Comparison of ENCODE assay signal across 8 cellular contexts in genomic region chr19:40614595-40615411, GRCh38. TPM values are rescaled to one million over a fixed set of nuclear protein-coding genes. Genes with fewer than 3 reads are reported as not detected.
DNase-seq lines count a peak whose midpoint lies in the region; ATAC-seq and TF ChIP-seq lines count a peak whose summit lies in the region.

No MANE protein-coding gene starts in this region.

- peaks cover 16% of the 10 kb centered on the region for H3K27me3 Mint-ChIP-seq in endothelial cell (ENCODE audit: unreplicated experiment)

- H3K9ac ChIP-seq in ES-I3 (ENCODE audit: low read depth, low read length) (peak overlapping the region; percentile 84), mucosa of rectum (ENCODE audit: low read depth in 1 of 2, low read length in 2 of 2) (peak overlapping the region; percentile 91 to 92)

- peaks cover 2% of the 10 kb centered on the region; the same call in 1 of the 2 replicates for H3K36me3 ChIP-seq in ES-I3 (ENCODE audit: insufficient read depth, low read length)
- peaks cover 10 to 15% of the 10 kb centered on the region in 2 donors for H3K36me3 ChIP-seq in mucosa of rectum (ENCODE audit: control insufficient read depth in 2 of 2, insufficient read depth in 2 of 2, low read length in 2 of 2)

- peaks cover 5% of the 10 kb centered on the region for H3K4me1 ChIP-seq in ES-I3 (ENCODE audit: insufficient read depth, low read length)
- H3K4me1 ChIP-seq in mucosa of rectum (ENCODE audit: control insufficient read depth in 2 of 2, insufficient read depth in 2 of 2, low read length in 2 of 2) = peaks cover 14 to 31% of the 10 kb centered on the region in 2 donors

- no peak for TF ChIP-seq CTCF in endothelial cell (IDR thresholded peaks at IDR 0.05; ENCODE audit: unreplicated experiment)

- H3K9me3 Mint-ChIP-seq in endothelial cell (ENCODE audit: unreplicated experiment) = no peaks in the 10 kb centered on the region

- H3K9me3 ChIP-seq in ES-I3 (ENCODE audit: control insufficient read depth, insufficient read depth, low read length) (no peaks in the 10 kb centered on the region), mucosa of rectum (ENCODE audit: control insufficient read depth in 2 of 2, low read length in 2 of 2) (no peaks in the 10 kb centered on the region)

- ATAC-seq in HG02885 (IDR thresholded peaks at IDR 0.05; ENCODE audit: poor library complexity, unreplicated experiment) = no peak

- peaks cover 27% of the 10 kb centered on the region for H3K36me3 Mint-ChIP-seq in endothelial cell (ENCODE audit: low read depth, unreplicated experiment)

- peak overlapping the region; percentile 77 to 85 for H3K4me3 ChIP-seq in mucosa of rectum (ENCODE audit: low read length in 2 of 2)

- H3K27me3 ChIP-seq in mucosa of rectum (ENCODE audit: control insufficient read depth in 2 of 2, insufficient read depth in 2 of 2, low read length in 2 of 2) = no peaks in the 10 kb centered on the region

- peak overlapping the region; percentile 94 to 97 for H3K27ac ChIP-seq in mucosa of rectum (ENCODE audit: low read depth in 2 of 2, low read length in 2 of 2)

- DNase-seq in NCI-H226 (peak; percentile 97), endothelial cell (ENCODE audit: low spot score) (peak; percentile 64), cerebellar cortex (ENCODE audit: low spot score) (no peak)
- peak; percentile 65 to 71 for DNase-seq in activated CD8-positive, alpha-beta memory T cell treated with anti-CD3 and anti-CD28 coated beads for 1 hour (ENCODE audit: extremely low read depth in 1 of 2, low read depth in 1 of 2)
- peak; percentile 90 to 97 for DNase-seq in stimulated activated CD8-positive, alpha-beta memory T cell treated with anti-CD3 and anti-CD28 coated beads, Interleukin-7, amount 100 ng/mL, for 4 hours (ENCODE audit: low read depth in 2 of 2)

- H3K4me3 Mint-ChIP-seq in endothelial cell (ENCODE audit: unreplicated experiment) = peak overlapping the region; percentile 94

- peak overlapping the region; percentile 78 for H3K27ac Mint-ChIP-seq in endothelial cell (ENCODE audit: unreplicated experiment)

- H3K4me1 Mint-ChIP-seq in endothelial cell (ENCODE audit: unreplicated experiment) = peaks cover 3% of the 10 kb centered on the region

RNA-seq across cellular contexts. Expression of gene LTBP4, which starts 13.6 kb away (rescaled TPM):
- total RNA-seq in endothelial cell (ENCODE audit: unreplicated experiment) = 175 TPM

RNA-seq across cellular contexts. Expression of gene SHKBP1, which starts 38.1 kb away (rescaled TPM):
- total RNA-seq in endothelial cell (ENCODE audit: unreplicated experiment) = 84.6 TPM
